In genomic region chr3:48502121-48502520, GRCh38 we compare ENCODE assay signal across 14 cellular contexts. TPM values are rescaled to one million over a fixed set of nuclear protein-coding genes. Genes with fewer than 3 reads are reported as not detected.
DNase-seq lines count a peak whose midpoint lies in the region; ATAC-seq and TF ChIP-seq lines count a peak whose summit lies in the region.
"Had no signal": no experiment of that assay in that cellular context is flagged by ENCODE, and none has a peak within 500 bp of the region (broad histone marks: within the 10 kb centered on the region; RNA-seq: fewer than 3 reads in every experiment).

No MANE protein-coding gene starts in this region.

- TF ChIP-seq CTCF in SK-N-SH (IDR thresholded peaks at IDR 0.05) (no peak), stomach (IDR thresholded peaks at IDR 0.05) (no peak)

- TF ChIP-seq POLR2A in stomach (IDR thresholded peaks at IDR 0.05): no peak

- no peak for TF ChIP-seq RAD21 in SK-N-SH (IDR thresholded peaks at IDR 0.05; ENCODE audit: low read length)

- H3K27me3 Mint-ChIP-seq in activated CD4-positive, alpha-beta memory T cell treated with anti-CD3 and anti-CD28 coated beads for 36 hours: no peaks in the 10 kb centered on the region

- CTCF ChIA-PET in SK-N-SH (lab: Yijun Ruan, JAX): interaction anchor here (1.1 to 1.7 kb wide), 3 partner anchors 36 to 66 kb away, joined by 3 to 6 read pairs (median 3); a partner anchor contains a TSS
- CTCF ChIA-PET in activated CD4-positive, alpha-beta memory T cell treated with anti-CD3 and anti-CD28 coated beads for 36 hours (lab: Charles Lee): interaction anchor here (1.1 to 1.2 kb wide), 2 partner anchors 13 to 66 kb away, joined by 3 to 4 read pairs; no protein-coding TSS in a partner anchor

- no peak overlapping the region for H3K27ac Mint-ChIP-seq in activated CD4-positive, alpha-beta memory T cell treated with anti-CD3 and anti-CD28 coated beads for 36 hours

- H4K20me1 ChIP-seq in SK-N-SH (ENCODE audit: insufficient read depth): no peaks in the 10 kb centered on the region

- intact Hi-C loops in activated CD4-positive, alpha-beta memory T cell treated with anti-CD3 and anti-CD28 coated beads for 36 hours (cut with micrococcal nuclease): no loop called here
- intact Hi-C loops in stomach (cut with DNase I; ENCODE audit: low total_unique reads): no loop called here

- H3K4me2 ChIP-seq in SK-N-SH: 0 out of 2 replicates have a peak overlapping the region, but pooled peaks have one; percentile 100

- H3K27me3 ChIP-seq in SK-N-SH (ENCODE audit: insufficient read depth) (no peaks in the 10 kb centered on the region), layer of hippocampus (ENCODE audit: control insufficient read depth, insufficient read depth, low read length) (no peaks in the 10 kb centered on the region), stomach (no peaks in the 10 kb centered on the region)

- POLR2A ChIA-PET in SK-N-SH (lab: Yijun Ruan, JAX): interaction anchor here (2.4 kb wide), 1 partner anchor 33 kb away, joined by 6 read pairs; no protein-coding TSS in a partner anchor
- POLR2A ChIA-PET in activated CD4-positive, alpha-beta memory T cell treated with anti-CD3 and anti-CD28 coated beads for 36 hours (lab: Charles Lee): no interaction called here

- no peak overlapping the region for H3K9ac ChIP-seq in SK-N-SH

- WGBS in SK-N-SH (ENCODE audit: low lambda C conversion rate): 94% methylated on average over 5 of the region's 5 CpGs
- 78 to 90% (median 81%) methylated on average over 5 of the region's 5 CpGs for WGBS in stomach, 5 donors

- H3K4me3 Mint-ChIP-seq in activated CD4-positive, alpha-beta memory T cell treated with anti-CD3 and anti-CD28 coated beads for 36 hours: peak overlapping the region; percentile 80

- no peak for TF ChIP-seq EP300 in SK-N-SH (IDR thresholded peaks at IDR 0.05; ENCODE audit: borderline replicate concordance in 1 of 2, low read depth in 1 of 2, low read length in 1 of 2)
- TF ChIP-seq EP300 in stomach (IDR thresholded peaks at IDR 0.05): no peak

- ATAC-seq in SK-N-SH treated with all-trans-retinoic acid at 6 μM for 48 hours (no peak), HG03342 (IDR thresholded peaks at IDR 0.05; ENCODE audit: unreplicated experiment) (no peak), GM18907 (IDR thresholded peaks at IDR 0.05; ENCODE audit: unreplicated experiment) (no peak)

- DNase-seq in SK-N-SH (no peak), stomach (no peak), dermis blood vessel endothelial cell (no peak)
- no peak for DNase-seq in activated CD4-positive, alpha-beta memory T cell treated with anti-CD3 and anti-CD28 coated beads for 36 hours
- DNase-seq: 8988T; activated CD4-positive, alpha-beta T cell treated with anti-CD3 and anti-CD28 coated beads, Interleukin-2, amount 50 U/mL, for 48 hours; DMS79; Kasumi-1; NCI-H2081 treated with DMSO at 0.1 percent for 48 hours had no signal

- peaks cover 4% of the 10 kb centered on the region for H3F3A ChIP-seq in SK-N-SH (replicated peaks; ENCODE audit: insufficient read depth)

- H3K9me3 Mint-ChIP-seq in activated CD4-positive, alpha-beta memory T cell treated with anti-CD3 and anti-CD28 coated beads for 36 hours: no peaks in the 10 kb centered on the region

- H3K27ac ChIP-seq in SK-N-SH (ENCODE audit: low read depth in 2 of 2, low read length in 1 of 2) (peak overlapping the region in 1 of 2 experiments; percentile 81; a peak in 2 of 4 replicates), layer of hippocampus (ENCODE audit: low read depth, low read length) (peak overlapping the region; percentile 90), stomach (peak overlapping the region in 3 of 5 donors; percentile 92 to 96 (median 93))
- H3K27ac ChIP-seq: epithelial cell of prostate had no signal

- H3K9me3 ChIP-seq in SK-N-SH (no peaks in the 10 kb centered on the region), stomach (no peaks in the 10 kb centered on the region)

- peaks cover 0 to 2% of the 10 kb centered on the region in 2 experiments for H3K36me3 ChIP-seq in SK-N-SH (replicated peaks in 1 of 2; ENCODE audit: control insufficient read depth in 1 of 2, insufficient read depth in 2 of 2, low read length in 1 of 2)
- peaks cover 4 to 36% (median 34%) of the 10 kb centered on the region in 4 donors for H3K36me3 ChIP-seq in stomach

- H3K36me3 Mint-ChIP-seq in activated CD4-positive, alpha-beta memory T cell treated with anti-CD3 and anti-CD28 coated beads for 36 hours: peaks cover 11% of the 10 kb centered on the region

- H3K79me2 ChIP-seq in SK-N-SH (ENCODE audit: insufficient read depth): 0 out of 2 replicates have a peak, but pooled peaks cover 3% of the 10 kb centered on the region

- H3K9me2 ChIP-seq in SK-N-SH: no peaks in the 10 kb centered on the region

- H2AFZ ChIP-seq in SK-N-SH (ENCODE audit: low read depth): no peak overlapping the region

- H3K4me1 ChIP-seq in SK-N-SH (ENCODE audit: control insufficient read depth in 1 of 2, insufficient read depth in 2 of 2, low read depth in 1 of 2, low read length in 1 of 2) (peaks cover 14 to 36% of the 10 kb centered on the region in 2 experiments; a peak in 2 of 4 replicates), stomach (peaks cover 19 to 47% (median 29%) of the 10 kb centered on the region in 4 donors)

- H3K4me3 ChIP-seq in SK-N-SH (ENCODE audit: low read depth in 2 of 2, low read length in 1 of 2): no peak overlapping the region
- peak overlapping the region in 1 of 4 donors; percentile 72 for H3K4me3 ChIP-seq in stomach

- peaks cover 41% of the 10 kb centered on the region for H3K4me1 Mint-ChIP-seq in activated CD4-positive, alpha-beta memory T cell treated with anti-CD3 and anti-CD28 coated beads for 36 hours (ENCODE audit: low read depth)

TF ChIP-seq in SK-N-SH, 30 proteins besides CTCF, POLR2A, EP300 and RAD21 (continues in another document):
- no peak for TF ChIP-seq GATA2 (CRISPR knock-in tag; IDR thresholded peaks at IDR 0.05)
- TF ChIP-seq MAX (IDR thresholded peaks at IDR 0.05; ENCODE audit: low read depth): no peak
- no peak for TF ChIP-seq RFX5 (IDR thresholded peaks at IDR 0.05; ENCODE audit: low read length)
- no peak for TF ChIP-seq EZH2phosphoT487 (IDR thresholded peaks at IDR 0.05; ENCODE audit: borderline replicate concordance, low read depth)
- no peak for TF ChIP-seq IRF3 (IDR thresholded peaks at IDR 0.05; ENCODE audit: low read depth, low read length)
- no peak for TF ChIP-seq FOXM1 (IDR thresholded peaks at IDR 0.05; ENCODE audit: low read depth)

TF ChIP-seq in SK-N-SH treated with all-trans-retinoic acid at 6 μM for 48 hours, 23 proteins besides CTCF, POLR2A, EP300 and RAD21 (continues in another document):
- TF ChIP-seq ZFP3 (CRISPR knock-in tag; IDR thresholded peaks at IDR 0.05) (no peak), ZFP30 (CRISPR knock-in tag; IDR thresholded peaks at IDR 0.05) (no peak), ZNF70 (CRISPR knock-in tag; IDR thresholded peaks at IDR 0.05) (no peak), CSRNP3 (CRISPR knock-in tag; IDR thresholded peaks at IDR 0.05) (no peak), OSR1 (CRISPR knock-in tag; IDR thresholded peaks at IDR 0.05) (no peak)

RNA-seq across cellular contexts. Expression of gene SHISA5, which starts 1.9 kb away (rescaled TPM):
- 141 and 194 TPM in 2 replicates for polyA plus RNA-seq in SK-N-SH (2012; rRNA removed)
- 121 and 166 TPM in 2 replicates for polyA plus RNA-seq in SK-N-SH (2012; cell fraction: cytosol; rRNA removed)
- 102 and 112 TPM in 2 replicates for polyA plus RNA-seq in SK-N-SH (2012; cell fraction: nucleus; rRNA removed)
- total RNA-seq in activated CD4-positive, alpha-beta memory T cell treated with anti-CD3 and anti-CD28 coated beads for 36 hours: 10 to 100 TPM; 88.9 to 93.1 TPM
- 100 to 1,000 TPM in 1 of 5 donors, 10 to 100 TPM in 4; 43.4 to 182 (median 51.8) TPM for total RNA-seq in stomach
- polyA plus RNA-seq in stomach: 100 to 1,000 TPM in 1 of 3 donors, 10 to 100 TPM in 2; 57.5 to 116 (median 58.7) TPM
- 95.5 and 133 TPM in 2 replicates for total RNA-seq in dermis blood vessel endothelial cell

RNA-seq across cellular contexts. Expression of gene PFKFB4, which starts 54.5 kb away (rescaled TPM):
- polyA plus RNA-seq in SK-N-SH (2012; rRNA removed) (5.7 and 6.7 TPM in 2 replicates), stomach (1 to 10 TPM in 2 of 3 donors, under 1 TPM in 1; 0.61 to 3.2 (median 1.5) TPM)
- 3.2 and 4.1 TPM in 2 replicates for polyA plus RNA-seq in SK-N-SH (2012; cell fraction: cytosol; rRNA removed)
- 14.3 and 15.3 TPM in 2 replicates for polyA plus RNA-seq in SK-N-SH (2012; cell fraction: nucleus; rRNA removed)
- total RNA-seq in activated CD4-positive, alpha-beta memory T cell treated with anti-CD3 and anti-CD28 coated beads for 36 hours: 10 to 100 TPM; 19.4 to 22.4 TPM
- total RNA-seq in stomach (1 to 10 TPM in 4 of 5 donors, not detected in 1; 1.0 to 9.6 (median 3.0) TPM), dermis blood vessel endothelial cell (2.0 and 2.2 TPM in 2 replicates)

RNA-seq across cellular contexts. Expression of gene ATRIP, which starts 55.6 kb away (rescaled TPM):
- polyA plus RNA-seq in SK-N-SH (2012; rRNA removed): 5.6 and 6.5 TPM in 2 replicates
- polyA plus RNA-seq in SK-N-SH (2012; cell fraction: cytosol; rRNA removed): 4.0 and 4.3 TPM in 2 replicates
- polyA plus RNA-seq in SK-N-SH (2012; cell fraction: nucleus; rRNA removed): 12.5 and 14.9 TPM in 2 replicates
- total RNA-seq in activated CD4-positive, alpha-beta memory T cell treated with anti-CD3 and anti-CD28 coated beads for 36 hours: 10 to 100 TPM; 13.8 to 14.5 TPM
- 10 to 100 TPM in 2 of 5 donors, 1 to 10 TPM in 3; 2.3 to 34.4 (median 5.5) TPM for total RNA-seq in stomach
- 1 to 10 TPM; 2.9 to 5.8 (median 3.2) TPM for polyA plus RNA-seq in stomach
- total RNA-seq in dermis blood vessel endothelial cell: 8.2 TPM in 2 replicates
